ENCODE assay signal across 1 cellular context in genomic region chr9:136620441-136621018, GRCh38.
TF ChIP-seq lines count a peak whose summit lies in the region.

No MANE protein-coding gene starts in this region.

TF ChIP-seq in H1, 55 proteins besides CTCF, POLR2A, EP300 and RAD21:
- TF ChIP-seq NANOG (IDR thresholded peaks at IDR 0.05; ENCODE audit: insufficient read depth, low read depth, low read length, poor library complexity, severe bottlenecking) (no peak), CREB1 (IDR thresholded peaks at IDR 0.05) (no peak), NRF1 (IDR thresholded peaks at IDR 0.05; ENCODE audit: low read depth, low read length) (no peak), CBX8 (IDR thresholded peaks at IDR 0.05; ENCODE audit: borderline replicate concordance, low read depth, low read length) (no peak), BCL11A (IDR thresholded peaks at IDR 0.05; ENCODE audit: low read depth in 2 of 2, low read length in 2 of 2) (no peak), CHD1 (IDR thresholded peaks at IDR 0.05; ENCODE audit: low read depth, low read length) (no peak), SUZ12 (IDR thresholded peaks at IDR 0.05; ENCODE audit: low read length) (no peak), EZH2 (IDR thresholded peaks at IDR 0.05; ENCODE audit: low read depth, low read length, severe bottlenecking) (no peak), TCF12 (IDR thresholded peaks at IDR 0.05; ENCODE audit: low read depth, low read length) (no peak), BACH1 (IDR thresholded peaks at IDR 0.05; ENCODE audit: low read length) (no peak), SIN3A (conservative IDR thresholded peaks at IDR 0.05 in 1 of 2, IDR thresholded peaks at IDR 0.05 in 1 of 2; ENCODE audit: low read depth in 1 of 2, low read length in 2 of 2) (no peak), USF2 (IDR thresholded peaks at IDR 0.05; ENCODE audit: low read length) (no peak), FOSL1 (IDR thresholded peaks at IDR 0.05; ENCODE audit: insufficient read depth, low read depth, low read length) (no peak)
